31 cellular contexts compared by ENCODE assay signal in genomic region chr10:25178411-25178810, GRCh38. TPM values are rescaled to one million over a fixed set of nuclear protein-coding genes. Genes with fewer than 3 reads are reported as not detected.
"Had no signal": no experiment of that assay in that cellular context is flagged by ENCODE, and none has a peak within 500 bp of the region (broad histone marks: within the 10 kb centered on the region; RNA-seq: fewer than 3 reads in every experiment).

No MANE protein-coding gene starts in this region.

- H3K4me3 ChIP-seq: cardiac muscle cell, SJSA1 had no signal

- H3K36me3 ChIP-seq: cardiac muscle cell, SJSA1 had no signal

- H3K27ac ChIP-seq: cardiac muscle cell, KMS-11, SJSA1, VCaP had no signal

- ATAC-seq: activated T-cell treated with anti-CD3 and anti-CD28 coated beads, Interleukin-2, amount 50 U/mL, for 4 hours; SK-N-SH treated with all-trans-retinoic acid at 6 μM for 48 hours; T-cell; T-helper 17 cell had no signal

- DNase-seq: activated B cell treated with CpG ODN at 0.5 μM for 24 hours; activated CD4-positive, alpha-beta memory T cell treated with anti-CD3 and anti-CD28 coated beads for 36 hours; activated CD4-positive, alpha-beta T cell treated with anti-CD3 and anti-CD28 coated beads for 4 hours; activated CD4-positive, alpha-beta T cell treated with anti-CD3 and anti-CD28 coated beads, Interleukin-2, amount 50 U/mL, for 1 hour; activated CD4-positive, CD25-positive, alpha-beta regulatory T cell treated with anti-CD3 and anti-CD28 coated beads, Interleukin-2, amount 50 U/mL, for 72 hours; activated CD8-positive, alpha-beta memory T cell treated with anti-CD3 and anti-CD28 coated beads, Interleukin-2, amount 50 U/mL, for 4 hours; activated effector memory CD4-positive, alpha-beta T cell treated with Interleukin-2 at 50 U/mL for 16 hours; activated naive CD4-positive, alpha-beta T cell; activated naive CD4-positive, alpha-beta T cell treated with anti-CD3 and anti-CD28 coated beads, Interleukin-2, amount 50 U/mL, for 16 hours; activated naive CD8-positive, alpha-beta T cell treated with anti-CD3 and anti-CD28 coated beads for 36 hours; activated T-cell treated with anti-CD3 and anti-CD28 coated beads for 4 hours; activated T-cell treated with anti-CD3 and anti-CD28 coated beads, Interleukin-2, amount 50 U/mL, for 4 hours; amniotic stem cell; aorta; NCI-H1092 treated with DMSO at 0.1 percent for 48 hours; NCI-H1417; NCI-H146; NCI-H187; NCI-H2029 treated with DMSO at 0.1 percent for 48 hours; NCI-H2107; NCI-H226; NCI-H524 treated with DMSO at 0.1 percent for 48 hours; OCI-M1; Right ventricle myocardium superior; T-cell; T-helper 17 cell had no signal

RNA-seq across cellular contexts. Expression of gene GPR158, which starts 3.6 kb away (rescaled TPM):
- total RNA-seq: activated B cell treated with CpG ODN at 0.5 μM for 24 hours; activated CD4-positive, alpha-beta memory T cell treated with anti-CD3 and anti-CD28 coated beads for 36 hours; activated naive CD8-positive, alpha-beta T cell treated with anti-CD3 and anti-CD28 coated beads for 36 hours; activated T-cell treated with anti-CD3 and anti-CD28 coated beads, Interleukin-2, amount 50 U/mL, for 4 hours; Right ventricle myocardium superior; T-cell; T-helper 17 cell had no signal
- polyA plus RNA-seq: aorta had no signal
